In the genomic region with DNA sequence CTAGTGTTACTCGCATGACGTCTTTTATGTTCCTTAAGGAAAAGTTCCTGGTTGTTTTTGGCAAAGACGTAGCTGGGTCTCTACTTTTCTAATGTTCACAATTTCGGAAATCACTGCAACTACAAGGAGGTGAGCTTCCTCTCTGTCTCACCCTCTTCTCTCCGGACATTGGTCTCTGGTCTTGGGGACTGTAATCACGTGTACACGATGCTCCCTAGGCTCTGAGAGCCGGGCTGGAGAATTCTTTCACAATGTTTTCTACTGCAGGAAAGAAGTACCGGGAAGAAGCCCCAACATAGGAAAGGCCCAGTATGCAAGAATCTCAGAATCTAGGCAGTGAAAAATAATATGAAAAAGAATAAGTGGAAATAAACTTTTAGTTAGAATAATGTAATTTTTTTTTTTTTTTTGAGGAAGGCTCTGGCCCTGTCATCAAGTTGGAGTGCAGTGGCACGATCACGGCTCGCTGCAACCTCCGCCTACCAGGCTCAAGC, we compare ENCODE assay signal across 8 cellular contexts. TPM values are rescaled to one million over a fixed set of nuclear protein-coding genes. Genes with fewer than 3 reads are reported as not detected.
DNase-seq lines count a peak whose midpoint lies in the region; ATAC-seq and TF ChIP-seq lines count a peak whose summit lies in the region.

No MANE protein-coding gene starts in this region.

- TF ChIP-seq CTCF in neural crest cell (conservative IDR thresholded peaks at IDR 0.05) = no peak

- peaks cover 17% of the 10 kb centered on the region for H3K36me3 Mint-ChIP-seq in neural crest cell (ENCODE audit: low read depth)

- peak; percentile 77 for DNase-seq in DMS53 (lab: John Stamatoyannopoulos, UW)
- no peak for DNase-seq in DMS53 treated with DMSO at 0.1 percent for 48 hours (lab: John Stamatoyannopoulos, UW; ENCODE audit: unreplicated experiment)
- peak; percentile 55 for DNase-seq in NCI-H82 treated with DMSO at 0.1 percent for 48 hours (lab: John Stamatoyannopoulos, UW; ENCODE audit: unreplicated experiment)
- peak; percentile 59 for DNase-seq in cerebellar cortex (ENCODE audit: low spot score)
- no peak for DNase-seq in neural crest cell (ENCODE audit: low read depth, low spot score)
- no peak for DNase-seq in stimulated activated CD8-positive, alpha-beta memory T cell treated with anti-CD3 and anti-CD28 coated beads, Interleukin-4, amount 100 ng/mL, for 48 hours
- DNase-seq in GF-D8 (lab: John Stamatoyannopoulos, UW) = no peak

- H3K4me1 Mint-ChIP-seq in neural crest cell = peaks cover 47% of the 10 kb centered on the region

- peaks cover 47% of the 10 kb centered on the region for H3K27me3 Mint-ChIP-seq in neural crest cell (ENCODE audit: low read depth)

- ATAC-seq in HG02610 (IDR thresholded peaks at IDR 0.05; ENCODE audit: unreplicated experiment) = no peak

- no peak overlapping the region for H3K27ac Mint-ChIP-seq in neural crest cell (ENCODE audit: unreplicated experiment)

- H3K9me3 Mint-ChIP-seq in neural crest cell = peaks cover 12% of the 10 kb centered on the region

- H3K4me3 Mint-ChIP-seq in neural crest cell = peak overlapping the region; percentile 99

RNA-seq across cellular contexts. Expression of a gene that starts 13.5 kb away (rescaled TPM):
- not detected in 2 replicates for total RNA-seq in neural crest cell

RNA-seq across cellular contexts. Expression of a gene that starts 38.6 kb away (rescaled TPM):
- total RNA-seq in neural crest cell = 83.5 and 90.8 TPM in 2 replicates

Comparison
In these comparisons a context has a peak if more than half of its experiments do, and no peak if none do; other contexts are left out.
1. DNase-seq: peak in DMS53 (single experiment), NCI-H82 treated with DMSO at 0.1 percent for 48 hours (single experiment) and cerebellar cortex (single experiment); none in DMS53 treated with DMSO at 0.1 percent for 48 hours (single experiment), neural crest cell (single experiment), stimulated activated CD8-positive, alpha-beta memory T cell treated with anti-CD3 and anti-CD28 coated beads, Interleukin-4, amount 100 ng/mL, for 48 hours (single experiment) and GF-D8 (single experiment).